Comparison of ENCODE assay signal across 10 cellular contexts in genomic region chr1:47225430-47226100, GRCh38. TPM values are rescaled to one million over a fixed set of nuclear protein-coding genes. Genes with fewer than 3 reads are reported as not detected.
DNase-seq lines count a peak whose midpoint lies in the region; ATAC-seq, FAIRE-seq and TF ChIP-seq lines count a peak whose summit lies in the region.
"Had no signal": no experiment of that assay in that cellular context is flagged by ENCODE, and none has a peak within 500 bp of the region (broad histone marks: within the 10 kb centered on the region; RNA-seq: fewer than 3 reads in every experiment).

No MANE protein-coding gene starts in this region.

- DNase-seq in activated T-cell treated with anti-CD3 and anti-CD28 coated beads, Interleukin-2, amount 50 U/mL, for 4 hours, result no peak
- DNase-seq in activated T-cell treated with anti-CD3 and anti-CD28 coated beads, Interleukin-2, amount 50 U/mL, for 48 hours, result no peak
- DNase-seq in astrocyte (ENCODE audit: low read depth), result no peak
- DNase-seq in lower lobe of right lung, result no peak
- DNase-seq in thyroid gland, result no peak
- no peak for DNase-seq in Kasumi-1 (lab: John Stamatoyannopoulos, UW)
- DNase-seq: foreskin fibroblast, NCI-H187 had no signal

- TF ChIP-seq CTCF in astrocyte (IDR thresholded peaks at IDR 0.05; ENCODE audit: insufficient read depth, low read depth, low read length) (no peak), lower lobe of right lung (IDR thresholded peaks at IDR 0.05) (no peak), thyroid gland (IDR thresholded peaks at IDR 0.05) (no peak)

- H3K27ac ChIP-seq in astrocyte (ENCODE audit: low read depth, low read length) (no peak overlapping the region), lower lobe of right lung (peak overlapping the region; percentile 56), thyroid gland (peak overlapping the region in 2 of 3 donors; percentile 24 to 32)

- H4K20me1 ChIP-seq in astrocyte (ENCODE audit: insufficient read depth, low read length), result peaks cover 3% of the 10 kb centered on the region

- peak; percentile 21 to 25 for ATAC-seq in activated T-cell treated with anti-CD3 and anti-CD28 coated beads, Interleukin-2, amount 50 U/mL, for 4 hours
- ATAC-seq in lower lobe of right lung, result peak; percentile 36 to 46
- no peak for ATAC-seq in GM21825 (IDR thresholded peaks at IDR 0.05; ENCODE audit: unreplicated experiment)
- no peak for ATAC-seq in HG02642 (IDR thresholded peaks at IDR 0.05; ENCODE audit: poor library complexity, unreplicated experiment)

- H3K27me3 Mint-ChIP-seq in activated T-cell treated with anti-CD3 and anti-CD28 coated beads, Interleukin-2, amount 50 U/mL, for 4 hours (ENCODE audit: low read depth), result peaks cover 49% of the 10 kb centered on the region
- peaks cover 47% of the 10 kb centered on the region for H3K27me3 Mint-ChIP-seq in astrocyte (ENCODE audit: low read depth, unreplicated experiment)

- peaks cover 18% of the 10 kb centered on the region for H3K4me1 Mint-ChIP-seq in activated T-cell treated with anti-CD3 and anti-CD28 coated beads, Interleukin-2, amount 50 U/mL, for 4 hours (ENCODE audit: low read depth)
- peaks cover 2% of the 10 kb centered on the region for H3K4me1 Mint-ChIP-seq in astrocyte (ENCODE audit: low read depth, unreplicated experiment)

- H3K4me1 ChIP-seq in astrocyte (ENCODE audit: insufficient read depth, low read length), result no peaks in the 10 kb centered on the region
- peaks cover 32% of the 10 kb centered on the region for H3K4me1 ChIP-seq in lower lobe of right lung
- H3K4me1 ChIP-seq in thyroid gland, result peaks cover 7 to 24% of the 10 kb centered on the region in 2 donors

- H3K27ac Mint-ChIP-seq in astrocyte (ENCODE audit: unreplicated experiment), result no peak overlapping the region

- no peaks in the 10 kb centered on the region for H3K79me2 ChIP-seq in astrocyte (ENCODE audit: insufficient read depth, low read length)

- H3K4me2 ChIP-seq in astrocyte (ENCODE audit: low read length), result peak overlapping the region; percentile 67

- H3K4me3 ChIP-seq in astrocyte (ENCODE audit: insufficient read depth, low read depth, low read length) (no peak overlapping the region), lower lobe of right lung (peak overlapping the region; percentile 43), thyroid gland (replicated peaks in 1 of 3) (peak overlapping the region in 1 of 3 donors; percentile 21)

- no peaks in the 10 kb centered on the region for H3K9me3 Mint-ChIP-seq in activated T-cell treated with anti-CD3 and anti-CD28 coated beads, Interleukin-2, amount 50 U/mL, for 4 hours
- peaks cover 5% of the 10 kb centered on the region for H3K9me3 Mint-ChIP-seq in astrocyte (ENCODE audit: unreplicated experiment)

- H3K9ac ChIP-seq in astrocyte (ENCODE audit: low read length), result no peak overlapping the region

- H3K36me3 Mint-ChIP-seq in activated T-cell treated with anti-CD3 and anti-CD28 coated beads, Interleukin-2, amount 50 U/mL, for 4 hours (ENCODE audit: insufficient read depth), result no peaks in the 10 kb centered on the region
- H3K36me3 Mint-ChIP-seq in astrocyte (ENCODE audit: low read depth, unreplicated experiment), result no peaks in the 10 kb centered on the region

- intact Hi-C loops in lower lobe of right lung (cut with DNase I) (no loop called here), thyroid gland (cut with DNase I) (no loop called here)

- H3K9me3 ChIP-seq in astrocyte (ENCODE audit: insufficient read depth, low read depth, low read length) (peaks cover 4% of the 10 kb centered on the region), lower lobe of right lung (no peaks in the 10 kb centered on the region), thyroid gland (no peaks in the 10 kb centered on the region)

- H3K4me3 Mint-ChIP-seq in activated T-cell treated with anti-CD3 and anti-CD28 coated beads, Interleukin-2, amount 50 U/mL, for 4 hours, result peak overlapping the region; percentile 65
- no peak overlapping the region for H3K4me3 Mint-ChIP-seq in astrocyte (ENCODE audit: unreplicated experiment)

- FAIRE-seq in astrocyte (lab: Jason Lieb, UNC), result no peak

- no peak overlapping the region for H2AFZ ChIP-seq in astrocyte (ENCODE audit: low read depth, low read length)

- TF ChIP-seq POLR2A in thyroid gland (IDR thresholded peaks at IDR 0.05), result no peak

- WGBS in thyroid gland, 2 donors, result 3 to 5% methylated on average over 23 to 25 of the region's 79 CpGs

- peaks cover 94% of the 10 kb centered on the region for H3K27me3 ChIP-seq in astrocyte (ENCODE audit: insufficient read depth, low read length)
- H3K27me3 ChIP-seq in lower lobe of right lung (ENCODE audit: low read depth), result peaks cover 87% of the 10 kb centered on the region
- peaks cover 55% of the 10 kb centered on the region for H3K27me3 ChIP-seq in thyroid gland

- H3K36me3 ChIP-seq in astrocyte (ENCODE audit: insufficient read depth, low read length), result no peaks in the 10 kb centered on the region
- no peaks in the 10 kb centered on the region for H3K36me3 ChIP-seq in lower lobe of right lung
- H3K36me3 ChIP-seq in thyroid gland, result no peaks in the 10 kb centered on the region

RNA-seq across cellular contexts. Expression of gene TAL1, which starts 6.5 kb away (rescaled TPM):
- under 1 TPM; 0.05 to 0.14 (median 0.11) TPM for total RNA-seq in activated T-cell treated with anti-CD3 and anti-CD28 coated beads, Interleukin-2, amount 50 U/mL, for 4 hours
- total RNA-seq in astrocyte (0.14 and 0.17 TPM in 2 replicates), lower lobe of right lung (15.4 TPM), thyroid gland (10 to 100 TPM in 3 of 4 donors, 1 to 10 TPM in 1; 3.9 to 14.9 (median 12.8) TPM)

RNA-seq across cellular contexts. Expression of gene PDZK1IP1, which starts 35.7 kb away (rescaled TPM):
- total RNA-seq in activated T-cell treated with anti-CD3 and anti-CD28 coated beads, Interleukin-2, amount 50 U/mL, for 4 hours, result not detected
- total RNA-seq in astrocyte (0.34 TPM in 1 of 2 replicates, not detected in the other), lower lobe of right lung (22.6 TPM), thyroid gland (1 to 10 TPM in 1 of 4 donors, under 1 TPM in 1, not detected in 2; 0.83 to 3.0 TPM)

Comparison
In these comparisons a context has a peak if more than half of its experiments do, and no peak if none do; other contexts are left out.
1. ATAC-seq: peak in activated T-cell treated with anti-CD3 and anti-CD28 coated beads, Interleukin-2, amount 50 U/mL, for 4 hours (2 of 2) and lower lobe of right lung (2 of 2); none in GM21825 (single experiment) and HG02642 (single experiment).